ENCODE assay signal across 2 cellular contexts in genomic region chr6:53616450-53617357, GRCh38.
TF ChIP-seq lines count a peak whose summit lies in the region.

No MANE protein-coding gene starts in this region.

TF ChIP-seq in IMR-90, 13 proteins besides CTCF, POLR2A, EP300 and RAD21:
- TF ChIP-seq RFX5 (IDR thresholded peaks at IDR 0.05; ENCODE audit: low read depth, low read length) (no peak), CHD1 (IDR thresholded peaks at IDR 0.05; ENCODE audit: low read depth, low read length) (no peak), MAZ (IDR thresholded peaks at IDR 0.05; ENCODE audit: borderline replicate concordance, low read depth, low read length) (no peak), MAFK (IDR thresholded peaks at IDR 0.05; ENCODE audit: low read depth, low read length) (no peak), NFE2L2 (IDR thresholded peaks at IDR 0.05; ENCODE audit: low read depth, low read length) (no peak), SMC3 (IDR thresholded peaks at IDR 0.05; ENCODE audit: low read depth, low read length) (no peak), BHLHE40 (IDR thresholded peaks at IDR 0.05; ENCODE audit: low read depth, low read length) (no peak), MXI1 (IDR thresholded peaks at IDR 0.05; ENCODE audit: borderline replicate concordance, low read depth, low read length) (no peak), ELK1 (IDR thresholded peaks at IDR 0.05; ENCODE audit: borderline replicate concordance, low read depth, low read length) (no peak), FOS (IDR thresholded peaks at IDR 0.05; ENCODE audit: low read depth, low read length) (no peak), CEBPB (IDR thresholded peaks at IDR 0.05; ENCODE audit: low read depth, low read length) (no peak), RCOR1 (IDR thresholded peaks at IDR 0.05; ENCODE audit: insufficient replicate concordance, low read length) (no peak)
- TF ChIP-seq, protein P1, sequence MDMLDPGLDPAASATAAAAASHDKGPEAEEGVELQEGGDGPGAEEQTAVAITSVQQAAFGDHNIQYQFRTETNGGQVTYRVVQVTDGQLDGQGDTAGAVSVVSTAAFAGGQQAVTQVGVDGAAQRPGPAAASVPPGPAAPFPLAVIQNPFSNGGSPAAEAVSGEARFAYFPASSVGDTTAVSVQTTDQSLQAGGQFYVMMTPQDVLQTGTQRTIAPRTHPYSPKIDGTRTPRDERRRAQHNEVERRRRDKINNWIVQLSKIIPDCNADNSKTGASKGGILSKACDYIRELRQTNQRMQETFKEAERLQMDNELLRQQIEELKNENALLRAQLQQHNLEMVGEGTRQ (IDR thresholded peaks at IDR 0.05; ENCODE audit: low read depth, low read length), result no peak
TF ChIP-seq in IMR-90: peak in this region for 0.

TF ChIP-seq in HepG2, 621 proteins besides CTCF, POLR2A, EP300 and RAD21 (continues in another document):
- peak; percentile 55; the same call in 1 of the 2 replicates for TF ChIP-seq ZNF501 (CRISPR knock-in tag; IDR thresholded peaks at IDR 0.05)
- TF ChIP-seq HOXA7 (CRISPR knock-in tag; IDR thresholded peaks at IDR 0.05), result no peak
- TF ChIP-seq ZSCAN29 (CRISPR knock-in tag; conservative IDR thresholded peaks at IDR 0.05), result 0 out of 2 replicates have a peak, but pooled peaks have one; percentile 64
- no peak for TF ChIP-seq SMARCC2 (IDR thresholded peaks at IDR 0.05)
- 0 out of 2 replicates have a peak, but pooled peaks have one; percentile 5 for TF ChIP-seq ZNF350 (CRISPR knock-in tag; IDR thresholded peaks at IDR 0.05; ENCODE audit: borderline replicate concordance, low read depth)
- TF ChIP-seq SALL2 (CRISPR knock-in tag; IDR thresholded peaks at IDR 0.05), result no peak
- 0 out of 2 replicates have a peak, but pooled peaks have one; percentile 62 for TF ChIP-seq BRD4 (CRISPR knock-in tag; IDR thresholded peaks at IDR 0.05)
- no peak for TF ChIP-seq MBNL3 (CRISPR knock-in tag; conservative IDR thresholded peaks at IDR 0.05)
- 0 out of 2 replicates have a peak, but pooled peaks have one; percentile 23 for TF ChIP-seq RBFOX2 (IDR thresholded peaks at IDR 0.05; ENCODE audit: low read depth, low read length)
- TF ChIP-seq ZNF691 (CRISPR knock-in tag; IDR thresholded peaks at IDR 0.05; ENCODE audit: borderline replicate concordance, low read depth), result 0 out of 2 replicates have a peak, but pooled peaks have one; percentile 60
- TF ChIP-seq, protein P2, sequence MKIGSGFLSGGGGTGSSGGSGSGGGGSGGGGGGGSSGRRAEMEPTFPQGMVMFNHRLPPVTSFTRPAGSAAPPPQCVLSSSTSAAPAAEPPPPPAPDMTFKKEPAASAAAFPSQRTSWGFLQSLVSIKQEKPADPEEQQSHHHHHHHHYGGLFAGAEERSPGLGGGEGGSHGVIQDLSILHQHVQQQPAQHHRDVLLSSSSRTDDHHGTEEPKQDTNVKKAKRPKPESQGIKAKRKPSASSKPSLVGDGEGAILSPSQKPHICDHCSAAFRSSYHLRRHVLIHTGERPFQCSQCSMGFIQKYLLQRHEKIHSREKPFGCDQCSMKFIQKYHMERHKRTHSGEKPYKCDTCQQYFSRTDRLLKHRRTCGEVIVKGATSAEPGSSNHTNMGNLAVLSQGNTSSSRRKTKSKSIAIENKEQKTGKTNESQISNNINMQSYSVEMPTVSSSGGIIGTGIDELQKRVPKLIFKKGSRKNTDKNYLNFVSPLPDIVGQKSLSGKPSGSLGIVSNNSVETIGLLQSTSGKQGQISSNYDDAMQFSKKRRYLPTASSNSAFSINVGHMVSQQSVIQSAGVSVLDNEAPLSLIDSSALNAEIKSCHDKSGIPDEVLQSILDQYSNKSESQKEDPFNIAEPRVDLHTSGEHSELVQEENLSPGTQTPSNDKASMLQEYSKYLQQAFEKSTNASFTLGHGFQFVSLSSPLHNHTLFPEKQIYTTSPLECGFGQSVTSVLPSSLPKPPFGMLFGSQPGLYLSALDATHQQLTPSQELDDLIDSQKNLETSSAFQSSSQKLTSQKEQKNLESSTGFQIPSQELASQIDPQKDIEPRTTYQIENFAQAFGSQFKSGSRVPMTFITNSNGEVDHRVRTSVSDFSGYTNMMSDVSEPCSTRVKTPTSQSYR (CRISPR knock-in tag; IDR thresholded peaks at IDR 0.05; ENCODE audit: borderline replicate concordance), result peak; percentile 30; the same call in 1 of the 2 replicates
- TF ChIP-seq FOSL2 (CRISPR knock-in tag; IDR thresholded peaks at IDR 0.05), result peak; percentile 24; the same call in 1 of the 2 replicates
- no peak for TF ChIP-seq RFX1 (IDR thresholded peaks at IDR 0.05)
- no peak for TF ChIP-seq DPF2 (CRISPR knock-in tag; IDR thresholded peaks at IDR 0.05; ENCODE audit: borderline replicate concordance, low read depth)
- TF ChIP-seq ARNT2 (CRISPR knock-in tag; IDR thresholded peaks at IDR 0.05; ENCODE audit: low read depth), result peak; percentile 41; the same call in 1 of the 2 replicates
- TF ChIP-seq YEATS2 (CRISPR knock-in tag; IDR thresholded peaks at IDR 0.05; ENCODE audit: borderline replicate concordance), result no peak
- no peak for TF ChIP-seq ZNF124 (CRISPR knock-in tag; IDR thresholded peaks at IDR 0.05)
- TF ChIP-seq ZBTB33 (CRISPR knock-in tag; IDR thresholded peaks at IDR 0.05), result peak; percentile 91
- no peak for TF ChIP-seq THYN1 (CRISPR knock-in tag; IDR thresholded peaks at IDR 0.05; ENCODE audit: borderline replicate concordance, low read depth)
- no peak for TF ChIP-seq ZNF136 (CRISPR knock-in tag; IDR thresholded peaks at IDR 0.05; ENCODE audit: low read depth)
- TF ChIP-seq ZGPAT (CRISPR knock-in tag; IDR thresholded peaks at IDR 0.05), result no peak
- 0 out of 2 replicates have a peak, but pooled peaks have one; percentile 25 for TF ChIP-seq FLYWCH1 (CRISPR knock-in tag; IDR thresholded peaks at IDR 0.05)
- no peak for TF ChIP-seq POLR2AphosphoS2 (IDR thresholded peaks at IDR 0.05; ENCODE audit: low read depth, low read length)
- no peak; the same call in 1 of the 2 replicates for TF ChIP-seq ARID3A (IDR thresholded peaks at IDR 0.05; ENCODE audit: low read depth, low read length)
- no peak for TF ChIP-seq ZNF557 (CRISPR knock-in tag; IDR thresholded peaks at IDR 0.05)
- no peak for TF ChIP-seq SMYD3 (CRISPR knock-in tag; IDR thresholded peaks at IDR 0.05)
- peak; percentile 40; the same call in 1 of the 2 replicates for TF ChIP-seq ZNF556 (CRISPR knock-in tag; IDR thresholded peaks at IDR 0.05; ENCODE audit: borderline replicate concordance)
- no peak for TF ChIP-seq ZNF138 (CRISPR knock-in tag; IDR thresholded peaks at IDR 0.05; ENCODE audit: low read depth)
- peak; percentile 41; the same call in 1 of the 2 replicates for TF ChIP-seq ZNF383 (CRISPR knock-in tag; IDR thresholded peaks at IDR 0.05; ENCODE audit: borderline replicate concordance)
- TF ChIP-seq KMT2A (CRISPR knock-in tag; IDR thresholded peaks at IDR 0.05), result no peak
- TF ChIP-seq, protein P3, sequence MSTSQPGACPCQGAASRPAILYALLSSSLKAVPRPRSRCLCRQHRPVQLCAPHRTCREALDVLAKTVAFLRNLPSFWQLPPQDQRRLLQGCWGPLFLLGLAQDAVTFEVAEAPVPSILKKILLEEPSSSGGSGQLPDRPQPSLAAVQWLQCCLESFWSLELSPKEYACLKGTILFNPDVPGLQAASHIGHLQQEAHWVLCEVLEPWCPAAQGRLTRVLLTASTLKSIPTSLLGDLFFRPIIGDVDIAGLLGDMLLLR (CRISPR knock-in tag; IDR thresholded peaks at IDR 0.05), result no peak
- TF ChIP-seq, protein P4, sequence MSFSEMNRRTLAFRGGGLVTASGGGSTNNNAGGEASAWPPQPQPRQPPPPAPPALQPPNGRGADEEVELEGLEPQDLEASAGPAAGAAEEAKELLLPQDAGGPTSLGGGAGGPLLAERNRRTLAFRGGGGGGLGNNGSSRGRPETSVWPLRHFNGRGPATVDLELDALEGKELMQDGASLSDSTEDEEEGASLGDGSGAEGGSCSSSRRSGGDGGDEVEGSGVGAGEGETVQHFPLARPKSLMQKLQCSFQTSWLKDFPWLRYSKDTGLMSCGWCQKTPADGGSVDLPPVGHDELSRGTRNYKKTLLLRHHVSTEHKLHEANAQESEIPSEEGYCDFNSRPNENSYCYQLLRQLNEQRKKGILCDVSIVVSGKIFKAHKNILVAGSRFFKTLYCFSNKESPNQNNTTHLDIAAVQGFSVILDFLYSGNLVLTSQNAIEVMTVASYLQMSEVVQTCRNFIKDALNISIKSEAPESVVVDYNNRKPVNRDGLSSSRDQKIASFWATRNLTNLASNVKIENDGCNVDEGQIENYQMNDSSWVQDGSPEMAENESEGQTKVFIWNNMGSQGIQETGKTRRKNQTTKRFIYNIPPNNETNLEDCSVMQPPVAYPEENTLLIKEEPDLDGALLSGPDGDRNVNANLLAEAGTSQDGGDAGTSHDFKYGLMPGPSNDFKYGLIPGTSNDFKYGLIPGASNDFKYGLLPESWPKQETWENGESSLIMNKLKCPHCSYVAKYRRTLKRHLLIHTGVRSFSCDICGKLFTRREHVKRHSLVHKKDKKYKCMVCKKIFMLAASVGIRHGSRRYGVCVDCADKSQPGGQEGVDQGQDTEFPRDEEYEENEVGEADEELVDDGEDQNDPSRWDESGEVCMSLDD (CRISPR knock-in tag; IDR thresholded peaks at IDR 0.05; ENCODE audit: borderline replicate concordance), result no peak
- TF ChIP-seq KMT2B (CRISPR knock-in tag; IDR thresholded peaks at IDR 0.05), result no peak
- no peak for TF ChIP-seq ZNF660 (CRISPR knock-in tag; IDR thresholded peaks at IDR 0.05; ENCODE audit: borderline replicate concordance, low read depth)
- no peak for TF ChIP-seq ZNF589 (CRISPR knock-in tag; conservative IDR thresholded peaks at IDR 0.05)
- no peak for TF ChIP-seq ZFP36L2 (CRISPR knock-in tag; IDR thresholded peaks at IDR 0.05)
- no peak for TF ChIP-seq GTF3A (CRISPR knock-in tag; conservative IDR thresholded peaks at IDR 0.05)
- 0 out of 2 replicates have a peak, but pooled peaks have one; percentile 31 for TF ChIP-seq ZSCAN5A (CRISPR knock-in tag; IDR thresholded peaks at IDR 0.05; ENCODE audit: borderline replicate concordance)
- TF ChIP-seq ZNF839 (CRISPR knock-in tag; IDR thresholded peaks at IDR 0.05; ENCODE audit: borderline replicate concordance), result no peak
- TF ChIP-seq ARNTL (CRISPR knock-in tag; IDR thresholded peaks at IDR 0.05), result 0 out of 2 replicates have a peak, but pooled peaks have one; percentile 11
- TF ChIP-seq ZFP91 (CRISPR knock-in tag; IDR thresholded peaks at IDR 0.05; ENCODE audit: borderline replicate concordance), result 0 out of 2 replicates have a peak, but pooled peaks have one; percentile 36
